ENCODE assay signal across 27 cellular contexts in genomic region chr18:55651236-55651635, GRCh38.
"Had no signal": no experiment of that assay in that cellular context is flagged by ENCODE, and none has a peak within 500 bp of the region (broad histone marks: within the 10 kb centered on the region; RNA-seq: fewer than 3 reads in every experiment).

No MANE protein-coding gene starts in this region.

- H3K27me3 ChIP-seq: tibial artery, uterus had no signal

- H3K9me3 ChIP-seq: tibial artery, uterus had no signal

- H3K9me3 Mint-ChIP-seq: T-helper 1 cell treated with Interleukin-12 subunit alpha and Interleukin-12 subunit beta and Interleukin-4 antibody, amounts not matched to agents 30 μg/mL and 1 μg/mL, for 36 hours had no signal

- FAIRE-seq: endothelial cell of umbilical vein, frontal cortex, kidney had no signal

- H3K27ac Mint-ChIP-seq: activated naive CD4-positive, alpha-beta T cell treated with anti-CD3 and anti-CD28 coated beads, Interleukin-2, amount 10 ng/mL, durations not matched to agents 7 days and 5 days; activated naive CD8-positive, alpha-beta T cell treated with anti-CD3 and anti-CD28 coated beads, Interleukin-2, amount 50 U/mL, for 24 hours; dendritic cell treated with granulocyte-macrophage colony-stimulating factor and Interleukin-4, amounts not matched to agents 40 ng/mL and 50 ng/mL, for 4 days; progenitor cell of endocrine pancreas; T-helper 1 cell treated with Interleukin-12 subunit alpha and Interleukin-12 subunit beta and Interleukin-4 antibody, amounts not matched to agents 30 μg/mL and 1 μg/mL, for 36 hours had no signal

- DNase-seq: activated CD4-positive, CD25-positive, alpha-beta regulatory T cell treated with anti-CD3 and anti-CD28 coated beads, Interleukin-2, amount 50 U/mL, for 72 hours; activated CD8-positive, alpha-beta memory T cell treated with anti-CD3 and anti-CD28 coated beads for 24 hours; activated CD8-positive, alpha-beta memory T cell treated with anti-CD3 and anti-CD28 coated beads, Interleukin-2, amount 50 U/mL, for 48 hours; activated effector memory CD4-positive, alpha-beta T cell treated with Interleukin-2 at 50 U/mL for 16 hours; activated naive CD4-positive, alpha-beta T cell treated with anti-CD3 and anti-CD28 coated beads, Interleukin-2, amount 10 ng/mL, durations not matched to agents 7 days and 5 days; activated naive CD8-positive, alpha-beta T cell treated with anti-CD3 and anti-CD28 coated beads, Interleukin-2, amount 50 U/mL, for 24 hours; activated T-cell treated with anti-CD3 and anti-CD28 coated beads, Interleukin-2, amount 50 U/mL, for 48 hours; effector memory CD4-positive, alpha-beta T cell; hypothalamus; kidney; midbrain; stimulated activated CD4-positive, alpha-beta T cell treated with anti-CD3 and anti-CD28 coated beads, Interleukin-12 subunit alpha, Interleukin-12 subunit beta, amount 100 ng/mL, for 4 hours; stimulated activated CD4-positive, alpha-beta T cell treated with anti-CD3 and anti-CD28 coated beads, Interleukin-1b, Interleukin-23, amount 100 ng/mL, for 48 hours; stimulated activated CD8-positive, alpha-beta memory T cell treated with anti-CD3 and anti-CD28 coated beads, Interleukin-4, amount 100 ng/mL, for 48 hours; stimulated activated naive CD4-positive, alpha-beta T cell; tibial artery; uterus had no signal

- H3K4me3 ChIP-seq: cardiac muscle cell, lung, tibial artery, uterus had no signal

- H3K4me3 Mint-ChIP-seq: activated naive CD4-positive, alpha-beta T cell treated with anti-CD3 and anti-CD28 coated beads, Interleukin-2, amount 10 ng/mL, durations not matched to agents 7 days and 5 days; activated naive CD8-positive, alpha-beta T cell treated with anti-CD3 and anti-CD28 coated beads, Interleukin-2, amount 50 U/mL, for 24 hours; dendritic cell treated with granulocyte-macrophage colony-stimulating factor and Interleukin-4, amounts not matched to agents 40 ng/mL and 50 ng/mL, for 4 days; neural crest cell; T-helper 1 cell treated with Interleukin-12 subunit alpha and Interleukin-12 subunit beta and Interleukin-4 antibody, amounts not matched to agents 30 μg/mL and 1 μg/mL, for 36 hours had no signal

- H3K36me3 Mint-ChIP-seq: activated naive CD4-positive, alpha-beta T cell treated with anti-CD3 and anti-CD28 coated beads, Interleukin-2, amount 10 ng/mL, durations not matched to agents 7 days and 5 days had no signal

- H3K4me1 ChIP-seq: tibial artery, uterus had no signal

- H3K4me1 Mint-ChIP-seq: activated naive CD4-positive, alpha-beta T cell treated with anti-CD3 and anti-CD28 coated beads, Interleukin-2, amount 10 ng/mL, durations not matched to agents 7 days and 5 days; activated naive CD8-positive, alpha-beta T cell treated with anti-CD3 and anti-CD28 coated beads, Interleukin-2, amount 50 U/mL, for 24 hours; neural crest cell had no signal

- ATAC-seq: activated naive CD8-positive, alpha-beta T cell treated with anti-CD3 and anti-CD28 coated beads, Interleukin-2, amount 50 U/mL, for 24 hours; left lobe of liver had no signal

- H3K36me3 ChIP-seq: cardiac muscle cell, tibial artery, uterus had no signal

- H3K27me3 Mint-ChIP-seq: activated naive CD4-positive, alpha-beta T cell treated with anti-CD3 and anti-CD28 coated beads, Interleukin-2, amount 10 ng/mL, durations not matched to agents 7 days and 5 days; activated naive CD8-positive, alpha-beta T cell treated with anti-CD3 and anti-CD28 coated beads, Interleukin-2, amount 50 U/mL, for 24 hours; dendritic cell treated with granulocyte-macrophage colony-stimulating factor and Interleukin-4, amounts not matched to agents 40 ng/mL and 50 ng/mL, for 4 days had no signal

- H3K27ac ChIP-seq: cardiac muscle cell, tibial artery, uterus, VCaP had no signal
